In the genomic region with DNA sequence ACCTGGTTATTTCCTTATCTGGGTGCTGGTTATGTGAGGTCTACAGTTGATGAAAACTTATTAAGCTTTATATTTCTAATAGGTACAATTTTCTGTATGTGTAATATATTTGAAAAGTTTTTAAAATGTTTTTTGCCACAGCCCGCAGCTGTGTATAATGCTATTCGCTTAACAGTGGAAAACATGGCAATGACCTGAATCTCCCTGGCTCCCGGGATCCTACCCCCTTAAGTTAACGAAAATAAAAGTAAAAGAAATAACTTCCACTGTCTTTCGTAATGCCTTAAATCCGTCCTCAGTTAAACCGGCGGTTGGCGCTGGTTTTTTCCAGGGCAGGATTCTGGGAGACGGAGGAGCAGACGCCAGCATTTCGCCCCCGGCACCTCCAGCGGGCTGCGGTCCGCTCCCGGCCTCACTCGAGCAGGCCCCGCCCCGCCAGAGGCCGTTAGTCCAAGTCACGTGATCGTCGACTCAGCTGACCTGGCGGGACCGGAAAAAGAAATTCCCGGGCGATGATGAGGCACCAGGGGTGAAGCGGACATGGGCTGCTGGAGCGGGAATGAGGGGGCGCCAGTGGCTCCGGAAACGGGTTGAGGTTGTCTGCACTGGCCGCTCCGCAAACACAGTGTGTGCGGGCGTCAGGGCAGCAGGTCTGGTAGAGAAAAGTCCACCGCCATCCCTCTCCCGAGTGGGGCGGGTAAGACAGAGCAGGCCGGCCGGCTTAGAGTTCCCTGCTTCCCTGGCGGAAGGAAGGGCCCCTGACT, we compare ENCODE assay signal across 9 cellular contexts. TPM values are rescaled to one million over a fixed set of nuclear protein-coding genes. Genes with fewer than 3 reads are reported as not detected.
DNase-seq lines count a peak whose midpoint lies in the region; ATAC-seq and TF ChIP-seq lines count a peak whose summit lies in the region.
"Not testable (repeated sequence)": the region's sequence is repeated elsewhere in the genome, so short reads cannot be mapped to it uniquely, and the experiment has no call there.
"Had no signal": no experiment of that assay in that cellular context is flagged by ENCODE, and none has a peak within 500 bp of the region (broad histone marks: within the 10 kb centered on the region; RNA-seq: fewer than 3 reads in every experiment).

No MANE protein-coding gene starts in this region.

- ATAC-seq in left cardiac atrium, result peak; percentile 94 to 98

- not testable (repeated sequence) for H3K9me2 ChIP-seq in GM23248 (ENCODE audit: insufficient read depth)

- not testable (repeated sequence) for H3F3A ChIP-seq in GM23248 (ENCODE audit: insufficient read depth); neural progenitor cell (ENCODE audit: low read depth)

- H3K4me3 ChIP-seq in BLaER1 treated with 17β-estradiol and CSF1 and Interleukin-3, amounts not matched to agents 10 nM and 100 nM, result peak overlapping the region in 8 of 10 experiments; percentile 26 to 59 (median 42); a peak in 9 of 20 replicates
- H3K4me3 ChIP-seq in GM23248 (peak overlapping the region; percentile 66), breast epithelium (peak overlapping the region; percentile 30 to 59 (median 33)), neural progenitor cell (peak overlapping the region; percentile 45)

- not testable (repeated sequence) for H3K4me1 ChIP-seq in BLaER1 treated with 17β-estradiol and CSF1 and Interleukin-3, amounts not matched to agents 10 nM and 100 nM; GM23248 (ENCODE audit: insufficient read depth); breast epithelium; neural progenitor cell

- not testable (repeated sequence) for H3K27me3 ChIP-seq in BLaER1 treated with 17β-estradiol and CSF1 and Interleukin-3, amounts not matched to agents 10 nM and 100 nM; GM23248 (replicated peaks; ENCODE audit: insufficient read depth); breast epithelium; neural progenitor cell

- H3K27ac ChIP-seq in BLaER1 treated with 17β-estradiol and CSF1 and Interleukin-3, amounts not matched to agents 10 nM and 100 nM, result peak overlapping the region in 10 of 11 experiments; percentile 33 to 75 (median 63); a peak in 15 of 22 replicates
- 0 out of 2 replicates have a peak overlapping the region, but pooled peaks have one; percentile 33 for H3K27ac ChIP-seq in GM23248
- H3K27ac ChIP-seq in breast epithelium, result peak overlapping the region in 1 of 2 donors; percentile 43
- H3K27ac ChIP-seq in neural progenitor cell, result not testable (repeated sequence)

- not testable (repeated sequence) for H3K9me3 Mint-ChIP-seq in neural progenitor cell

- in situ Hi-C loops in GM23248 (cut with MboI), result not testable (repeated sequence)

- not testable (repeated sequence) for H3K27me3 Mint-ChIP-seq in neural progenitor cell (ENCODE audit: insufficient read depth, low read depth)

- DNase-seq in GM23248, result peak; percentile 91
- peak; percentile 80 for DNase-seq in M059J (ENCODE audit: low read depth)
- DNase-seq in activated CD4-positive, alpha-beta T cell treated with anti-CD3 and anti-CD28 coated beads, Interleukin-2, amount 50 U/mL, for 24 hours (ENCODE audit: low read depth in 1 of 2, low spot score in 1 of 2), result peak; percentile 22 to 59
- DNase-seq in breast epithelium (ENCODE audit: low spot score in 2 of 2), result peak; percentile 49 to 77
- peak; percentile 81 for DNase-seq in left cardiac atrium
- DNase-seq in neural progenitor cell (ENCODE audit: low spot score), result peak; percentile 91
- DNase-seq in stimulated activated CD8-positive, alpha-beta memory T cell treated with anti-CD3 and anti-CD28 coated beads, Interleukin-15, amount 100 ng/mL, for 1 hour (ENCODE audit: low read depth), result peak; percentile 14

- H4K20me1 ChIP-seq in BLaER1 treated with 17β-estradiol and CSF1 and Interleukin-3, amounts not matched to agents 10 nM and 100 nM; GM23248 (ENCODE audit: insufficient read depth); neural progenitor cell (ENCODE audit: low read depth): not testable (repeated sequence)

- intact Hi-C loops in breast epithelium (cut with DNase I; ENCODE audit: low total_unique reads); left cardiac atrium (cut with DNase I): not testable (repeated sequence)

- 0% methylated on average over 1 to 4 of the region's 43 CpGs for WGBS in GM23248 (ENCODE audit: low coverage in 1 of 2, low lambda C conversion rate in 2 of 2, missing lambda C conversion rate in 2 of 2), 2 experiments

- H3K27ac Mint-ChIP-seq in neural progenitor cell, result not testable (repeated sequence)

- H3K4me2 ChIP-seq in BLaER1 treated with 17β-estradiol and CSF1 and Interleukin-3, amounts not matched to agents 10 nM and 100 nM, result peak overlapping the region in 1 of 11 experiments; percentile 39; a peak in 2 of 22 replicates
- not testable (repeated sequence) for H3K4me2 ChIP-seq in GM23248 (ENCODE audit: unreplicated experiment)
- H3K4me2 ChIP-seq in neural progenitor cell, result peak overlapping the region; percentile 61

- H3K4me1 Mint-ChIP-seq in neural progenitor cell, result not testable (repeated sequence)

- H2AFZ ChIP-seq in GM23248, result peak overlapping the region; percentile 77
- H2AFZ ChIP-seq in neural progenitor cell (replicated peaks), result not testable (repeated sequence)

- H3K79me2 ChIP-seq in GM23248 (ENCODE audit: insufficient read depth); neural progenitor cell (ENCODE audit: low read depth): not testable (repeated sequence)

- TF ChIP-seq CTCF in breast epithelium (IDR thresholded peaks at IDR 0.05); neural progenitor cell (IDR thresholded peaks at IDR 0.05): not testable (repeated sequence)

- not testable (repeated sequence) for TF ChIP-seq POLR2A in breast epithelium (IDR thresholded peaks at IDR 0.05)

- H3K9ac ChIP-seq in BLaER1 treated with 17β-estradiol and CSF1 and Interleukin-3, amounts not matched to agents 10 nM and 100 nM, result peak overlapping the region in 9 of 11 experiments; percentile 28 to 67 (median 62); a peak in 11 of 22 replicates
- H3K9ac ChIP-seq in GM23248, result peak overlapping the region; percentile 74
- H3K9ac ChIP-seq in neural progenitor cell, result not testable (repeated sequence)

- peak overlapping the region; percentile 60 for H3K4me3 Mint-ChIP-seq in neural progenitor cell

- H3K36me3 ChIP-seq in BLaER1 treated with 17β-estradiol and CSF1 and Interleukin-3, amounts not matched to agents 10 nM and 100 nM; GM23248 (ENCODE audit: low read depth); breast epithelium; neural progenitor cell: not testable (repeated sequence)

- not testable (repeated sequence) for H3K9me3 ChIP-seq in BLaER1 treated with 17β-estradiol and CSF1 and Interleukin-3, amounts not matched to agents 10 nM and 100 nM (replicated peaks in 1 of 11); GM23248 (ENCODE audit: low read depth); breast epithelium; neural progenitor cell (ENCODE audit: low read depth)

- not testable (repeated sequence) for H3K36me3 Mint-ChIP-seq in neural progenitor cell

RNA-seq across cellular contexts. Expression of a gene that starts 17.8 kb away (rescaled TPM):
- not detected in 2 replicates for total RNA-seq in GM23248 (2014; rRNA removed; shearing (Covaris generic))
- polyA plus RNA-seq in GM23248 (2016; fragmentation: Nextera tagmentation; extraction: Ambion mirVana), result not detected in 2 replicates
- not detected in 2 replicates for total RNA-seq in M059J (2014; rRNA removed; shearing (Covaris generic))
- total RNA-seq in breast epithelium (not detected), left cardiac atrium (not detected), neural progenitor cell (ENCODE audit: low replicate concordance) (not detected in 2 replicates)
- polyA plus RNA-seq: adipose tissue had no signal

RNA-seq across cellular contexts. Expression of a gene that starts 49.3 kb away (rescaled TPM):
- total RNA-seq in GM23248 (2014; rRNA removed; shearing (Covaris generic)), result not detected in 2 replicates
- polyA plus RNA-seq in GM23248 (2016; fragmentation: Nextera tagmentation; extraction: Ambion mirVana), result not detected in 2 replicates
- total RNA-seq in M059J (2014; rRNA removed; shearing (Covaris generic)), result 0.20 TPM in 1 of 2 replicates, not detected in the other
- total RNA-seq in breast epithelium, result not detected
- total RNA-seq in left cardiac atrium, result not detected
- not detected in 2 replicates for total RNA-seq in neural progenitor cell (ENCODE audit: low replicate concordance)

RNA-seq across cellular contexts. Expression of a gene that starts 49.3 kb away (rescaled TPM):
- total RNA-seq in GM23248 (2014; rRNA removed; shearing (Covaris generic)), result 13.4 and 15.7 TPM in 2 replicates
- 19.4 and 20.9 TPM in 2 replicates for polyA plus RNA-seq in GM23248 (2016; fragmentation: Nextera tagmentation; extraction: Ambion mirVana)
- 9.4 and 10.3 TPM in 2 replicates for total RNA-seq in M059J (2014; rRNA removed; shearing (Covaris generic))
- total RNA-seq in breast epithelium, result 10 to 100 TPM; 18.9 to 74.9 (median 51.1) TPM
- 10 to 100 TPM in 1 of 2 donors, 1 to 10 TPM in 1; 8.1 to 10.9 TPM for total RNA-seq in left cardiac atrium
- 54.1 and 57.5 TPM in 2 replicates for total RNA-seq in neural progenitor cell (ENCODE audit: low replicate concordance)

Comparison
In these comparisons a context has a peak if more than half of its experiments do, and no peak if none do; other contexts are left out.
1. DNase-seq: peak in every context shown above with its lines; median percentile 91 in GM23248; 91 in neural progenitor cell; 81 in left cardiac atrium; 80 in M059J; 63 in breast epithelium; 40 in activated CD4-positive, alpha-beta T cell treated with anti-CD3 and anti-CD28 coated beads, Interleukin-2, amount 50 U/mL, for 24 hours; 14 in stimulated activated CD8-positive, alpha-beta memory T cell treated with anti-CD3 and anti-CD28 coated beads, Interleukin-15, amount 100 ng/mL, for 1 hour.